Comparison of ENCODE assay signal across 29 cellular contexts in genomic region chr21:45279446-45280177, GRCh38. TPM values are rescaled to one million over a fixed set of nuclear protein-coding genes. Genes with fewer than 3 reads are reported as not detected.
DNase-seq lines count a peak whose midpoint lies in the region; ATAC-seq, FAIRE-seq and TF ChIP-seq lines count a peak whose summit lies in the region.
"Had no signal": no experiment of that assay in that cellular context is flagged by ENCODE, and none has a peak within 500 bp of the region (broad histone marks: within the 10 kb centered on the region; RNA-seq: fewer than 3 reads in every experiment).

No MANE protein-coding gene starts in this region.

- H3K14ac ChIP-seq in IMR-90 (replicated peaks; ENCODE audit: low read depth, low read length), result no peak overlapping the region

- H3K23ac ChIP-seq in IMR-90 (ENCODE audit: low read depth, low read length), result no peak overlapping the region

- H3K27me3 Mint-ChIP-seq in T-helper 2 cell treated with Interferon-gamma antibody and Interleukin-4, amounts not matched to agents 5 μg/mL and 100 μg/mL, for 36 hours (ENCODE audit: low read depth), result no peaks in the 10 kb centered on the region
- H3K27me3 Mint-ChIP-seq: activated naive CD8-positive, alpha-beta T cell; B cell; CD8-positive, alpha-beta memory T cell; central memory CD8-positive, alpha-beta T cell; memory B cell had no signal

- no peak for FAIRE-seq in kidney (lab: Jason Lieb, UNC)
- FAIRE-seq: A204.1, GM19239 had no signal

- TF ChIP-seq CTCF in IMR-90 (conservative IDR thresholded peaks at IDR 0.05; ENCODE audit: low read depth, low read length), result no peak
- no peak for TF ChIP-seq CTCF in kidney (IDR thresholded peaks at IDR 0.05; ENCODE audit: borderline replicate concordance, extremely low read depth, insufficient read depth)
- TF ChIP-seq CTCF in spleen (IDR thresholded peaks at IDR 0.05 in 8 of 11, conservative IDR thresholded peaks at IDR 0.05 in 3 of 11), result no peak
- TF ChIP-seq CTCF in body of pancreas (IDR thresholded peaks at IDR 0.05), result no peak

- H3K9me3 ChIP-seq in IMR-90 (ENCODE audit: control insufficient read depth, insufficient read depth, low read length) (no peaks in the 10 kb centered on the region), kidney (ENCODE audit: control insufficient read depth in 1 of 2, low read length in 2 of 2) (no peaks in the 10 kb centered on the region), spleen (no peaks in the 10 kb centered on the region), body of pancreas (no peaks in the 10 kb centered on the region)
- H3K9me3 ChIP-seq: right atrium auricular region, upper lobe of right lung had no signal

- peaks cover 82% of the 10 kb centered on the region for H4K20me1 ChIP-seq in IMR-90 (ENCODE audit: insufficient read depth, low read length)

- H2BK120ac ChIP-seq in IMR-90 (ENCODE audit: low read depth, low read length), result no peak overlapping the region

- H3K36me3 Mint-ChIP-seq in T-helper 2 cell treated with Interferon-gamma antibody and Interleukin-4, amounts not matched to agents 5 μg/mL and 100 μg/mL, for 36 hours (ENCODE audit: low read depth), result peaks cover 13% of the 10 kb centered on the region

- dilution Hi-C loops in IMR-90 (cut with HindIII; ENCODE audit: low sequenced_read_pairs, unreplicated experiment), result no loop called here

- TF ChIP-seq POLR2A in IMR-90 (IDR thresholded peaks at IDR 0.05; ENCODE audit: low read depth, low read length) (no peak), spleen (IDR thresholded peaks at IDR 0.05) (no peak), body of pancreas (IDR thresholded peaks at IDR 0.05) (no peak)

- H3K27me3 ChIP-seq in IMR-90 (ENCODE audit: control insufficient read depth, insufficient read depth, low read length) (no peaks in the 10 kb centered on the region), spleen (replicated peaks in 1 of 7) (no peaks in the 10 kb centered on the region), body of pancreas (no peaks in the 10 kb centered on the region)
- H3K27me3 ChIP-seq: dorsolateral prefrontal cortex, right atrium auricular region, upper lobe of right lung had no signal

- no peak overlapping the region for H3K9ac ChIP-seq in IMR-90 (ENCODE audit: low read depth, low read length)
- H3K9ac ChIP-seq in kidney (ENCODE audit: low read length in 2 of 2), result no peak overlapping the region

- WGBS in IMR-90 (ENCODE audit: extremely low coverage in 2 of 2, insufficient read length in 1 of 2), 2 experiments, result 96% methylated on average over 12 of the region's 25 CpGs; no CpG with 5 or more reads in 1 of the 2 experiments
- 90 to 94% (median 93%) methylated on average over 25 of the region's 25 CpGs for WGBS in spleen, 5 donors
- WGBS in body of pancreas, 2 donors, result 85 to 88% methylated on average over 24 to 25 of the region's 25 CpGs

- H3K36me3 ChIP-seq in IMR-90 (ENCODE audit: control insufficient read depth, insufficient read depth, low read length), result peaks cover 87% of the 10 kb centered on the region
- H3K36me3 ChIP-seq in kidney (ENCODE audit: control insufficient read depth in 1 of 2, insufficient read depth in 2 of 2, low read length in 2 of 2), result peaks cover 43 to 57% of the 10 kb centered on the region in 2 donors
- peaks cover 0 to 100% (median 91%) of the 10 kb centered on the region in 6 donors for H3K36me3 ChIP-seq in spleen
- H3K36me3 ChIP-seq in body of pancreas (replicated peaks in 1 of 2; ENCODE audit: insufficient read depth in 1 of 2, low read depth in 2 of 2), result peaks cover 11 to 28% of the 10 kb centered on the region in 2 donors

- no peak overlapping the region for H4K5ac ChIP-seq in IMR-90 (ENCODE audit: low read depth, low read length)

- POLR2A ChIA-PET in IMR-90 (lab: Charles Lee; ENCODE audit: unreplicated experiment), result no interaction called here

- no peak overlapping the region for H3K4me2 ChIP-seq in IMR-90 (ENCODE audit: low read depth, low read length)

- no peak overlapping the region for H2AK5ac ChIP-seq in IMR-90 (ENCODE audit: low read depth, low read length)

- in situ Hi-C loops in IMR-90 (cut with MboI; ENCODE audit: low sequenced_read_pairs), result loop anchor here (10.0 kb wide), 1 partner anchor 135 kb away; no protein-coding TSS in a partner anchor

- H4K91ac ChIP-seq in IMR-90 (ENCODE audit: insufficient read depth, low read depth, low read length), result no peak overlapping the region

- no peak overlapping the region for H2AFZ ChIP-seq in IMR-90 (replicated peaks; ENCODE audit: low read length, poor library complexity)

- no peak overlapping the region for H3K27ac ChIP-seq in IMR-90 (ENCODE audit: insufficient read depth, low read length)
- H3K27ac ChIP-seq in kidney (ENCODE audit: low read depth in 2 of 2, low read length in 2 of 2), result no peak overlapping the region
- no peak overlapping the region for H3K27ac ChIP-seq in spleen
- no peak overlapping the region for H3K27ac ChIP-seq in body of pancreas
- H3K27ac ChIP-seq: dorsolateral prefrontal cortex, right atrium auricular region, upper lobe of right lung had no signal

- H3K18ac ChIP-seq in IMR-90 (ENCODE audit: low read depth, low read length), result no peak overlapping the region

- ATAC-seq in IMR-90 (ENCODE audit: low read depth) (no peak), body of pancreas (no peak)
- ATAC-seq: activated T-cell treated with anti-CD3 and anti-CD28 coated beads, Interleukin-2, amount 50 U/mL, for 72 hours; HCT116; SK-N-SH treated with all-trans-retinoic acid at 6 μM for 48 hours; upper lobe of right lung had no signal

- no peak overlapping the region for H3K56ac ChIP-seq in IMR-90 (ENCODE audit: extremely low read depth, insufficient read depth, low read length)

- peak overlapping the region; percentile 13 for H2AK9ac ChIP-seq in IMR-90 (replicated peaks; ENCODE audit: low read depth, low read length, poor library complexity)

- no peak overlapping the region for H2BK20ac ChIP-seq in IMR-90 (ENCODE audit: low read depth, low read length)

- no peak overlapping the region for H3K4ac ChIP-seq in IMR-90 (ENCODE audit: low read depth, low read length)

- TF ChIP-seq RAD21 in IMR-90 (IDR thresholded peaks at IDR 0.05; ENCODE audit: low read length), result no peak

- H3K4me3 Mint-ChIP-seq in T-helper 2 cell treated with Interferon-gamma antibody and Interleukin-4, amounts not matched to agents 5 μg/mL and 100 μg/mL, for 36 hours, result no peak overlapping the region
- H3K4me3 Mint-ChIP-seq: activated naive CD8-positive, alpha-beta T cell; activated T-cell treated with anti-CD3 and anti-CD28 coated beads, Interleukin-2, amount 50 U/mL, for 72 hours; B cell; central memory CD8-positive, alpha-beta T cell; memory B cell had no signal

- H3K9me3 Mint-ChIP-seq in T-helper 2 cell treated with Interferon-gamma antibody and Interleukin-4, amounts not matched to agents 5 μg/mL and 100 μg/mL, for 36 hours, result no peaks in the 10 kb centered on the region
- H3K9me3 Mint-ChIP-seq: activated T-cell treated with anti-CD3 and anti-CD28 coated beads, Interleukin-2, amount 50 U/mL, for 72 hours; CD8-positive, alpha-beta memory T cell; central memory CD8-positive, alpha-beta T cell; memory B cell had no signal

- intact Hi-C loops in IMR-90 (cut with micrococcal nuclease), result loop anchor here (5.0 kb wide), 1 partner anchor 337 kb away; the partner anchor contains the start of gene SLX9
- intact Hi-C loops in kidney (cut with DNase I), result no loop called here
- intact Hi-C loops in spleen (cut with DNase I; ENCODE audit: low total_unique reads), result no loop called here
- intact Hi-C loops in body of pancreas (cut with DNase I), result loop anchor here (10.0 kb wide), 1 partner anchor 265 kb away; the partner anchor contains the start of gene SLC19A1

- no peaks in the 10 kb centered on the region for H3K9me1 ChIP-seq in IMR-90 (ENCODE audit: insufficient read depth, low read length)

- H3K4me1 Mint-ChIP-seq in T-helper 2 cell treated with Interferon-gamma antibody and Interleukin-4, amounts not matched to agents 5 μg/mL and 100 μg/mL, for 36 hours (ENCODE audit: low read depth), result no peaks in the 10 kb centered on the region
- H3K4me1 Mint-ChIP-seq: B cell; central memory CD8-positive, alpha-beta T cell; memory B cell had no signal

- H4K8ac ChIP-seq in IMR-90 (ENCODE audit: low read depth in 2 of 2, low read length in 2 of 2), result no peak overlapping the region

- DNase-seq in activated CD8-positive, alpha-beta memory T cell treated with anti-CD3 and anti-CD28 coated beads, Interleukin-2, amount 50 U/mL, for 48 hours, result peak; percentile 25
- DNase-seq in activated CD8-positive, alpha-beta memory T cell treated with anti-CD3 and anti-CD28 coated beads, Interleukin-2, amount 50 U/mL, for 4 hours, result no peak
- DNase-seq in IMR-90, result no peak
- peak; percentile 48 for DNase-seq in kidney
- peak; percentile 41 for DNase-seq in spleen
- DNase-seq in body of pancreas, result no peak
- no peak for DNase-seq in T-helper 2 cell treated with Interferon-gamma antibody and Interleukin-4, amounts not matched to agents 5 μg/mL and 100 μg/mL, for 36 hours (ENCODE audit: low spot score)
- no peak for DNase-seq in stimulated activated CD4-positive, alpha-beta T cell treated with anti-CD3 and anti-CD28 coated beads, Interleukin-1b, Interleukin-23, amount 100 ng/mL, for 48 hours
- DNase-seq: activated CD4-positive, alpha-beta T cell treated with anti-CD3 and anti-CD28 coated beads, Interleukin-2, amount 50 U/mL, for 48 hours; activated T-cell treated with anti-CD3 and anti-CD28 coated beads, Interleukin-2, amount 50 U/mL, for 72 hours; aorta; CD8-positive, alpha-beta memory T cell; glutamatergic neuron; NCI-H1417; NCI-H2081; NCI-H226; NCI-H748 treated with DMSO at 0.1 percent for 48 hours; RPMI8226 had no signal

- peaks cover 14 to 87% of the 10 kb centered on the region in 2 experiments for H3K79me1 ChIP-seq in IMR-90 (ENCODE audit: low read depth in 1 of 2, low read length in 2 of 2)

- H2BK5ac ChIP-seq in IMR-90 (ENCODE audit: low read depth, low read length, poor library complexity, severe bottlenecking), result no peak overlapping the region

- H3K4me1 ChIP-seq in IMR-90 (ENCODE audit: control insufficient read depth, insufficient read depth, low read length) (no peaks in the 10 kb centered on the region), kidney (ENCODE audit: control insufficient read depth in 1 of 2, insufficient read depth in 1 of 2, low read depth in 1 of 2, low read length in 2 of 2) (no peaks in the 10 kb centered on the region), spleen (peaks cover 0 to 2% (median 0%) of the 10 kb centered on the region in 6 donors), body of pancreas (no peaks in the 10 kb centered on the region)
- H3K4me1 ChIP-seq: right atrium auricular region, upper lobe of right lung had no signal

- no peak overlapping the region for H3K27ac Mint-ChIP-seq in T-helper 2 cell treated with Interferon-gamma antibody and Interleukin-4, amounts not matched to agents 5 μg/mL and 100 μg/mL, for 36 hours
- H3K27ac Mint-ChIP-seq: activated naive CD8-positive, alpha-beta T cell; activated T-cell treated with anti-CD3 and anti-CD28 coated beads, Interleukin-2, amount 50 U/mL, for 72 hours; B cell had no signal

- H3K4me3 ChIP-seq in IMR-90 (ENCODE audit: insufficient read depth, low read depth, low read length), result no peak overlapping the region
- H3K4me3 ChIP-seq in kidney (ENCODE audit: low read length in 2 of 2), result no peak overlapping the region
- H3K4me3 ChIP-seq in spleen, result no peak overlapping the region
- H3K4me3 ChIP-seq in body of pancreas, result no peak overlapping the region
- H3K4me3 ChIP-seq: dorsolateral prefrontal cortex, right atrium auricular region, upper lobe of right lung had no signal

- CTCF ChIA-PET in IMR-90 (lab: Yijun Ruan, JAX), result no interaction called here

- H2BK15ac ChIP-seq in IMR-90 (ENCODE audit: low read depth, low read length), result no peak overlapping the region

- BruUV-seq in IMR-90 (replicated peaks; lab: Mats Ljungman, UMichigan), result no TSS peak

RNA-seq across cellular contexts. Expression of gene POFUT2, which starts 8.1 kb away (rescaled TPM):
- total RNA-seq in IMR-90 (2012; rRNA removed), result 18.8 and 23.9 TPM in 2 replicates
- 58.5 and 59.3 TPM in 2 replicates for polyA plus RNA-seq in IMR-90 (2012; rRNA removed)
- 46.5 and 53.6 TPM in 2 replicates for polyA plus RNA-seq in IMR-90 (2012; cell fraction: cytosol; rRNA removed)
- 236 and 251 TPM in 2 replicates for polyA plus RNA-seq in IMR-90 (2012; cell fraction: nucleus; rRNA removed; ENCODE audit: low replicate concordance)
- 30.2 TPM for total RNA-seq in kidney
- polyA plus RNA-seq in kidney (ENCODE audit: insufficient read depth, low read depth, low replicate concordance), result 18.3 TPM
- 10 to 100 TPM; 24.1 to 37.0 (median 28.8) TPM for total RNA-seq in spleen
- polyA plus RNA-seq in spleen, result 10 to 100 TPM; 10.5 to 23.2 (median 19.3) TPM
- 10 to 100 TPM; 16.3 to 46.1 TPM for total RNA-seq in body of pancreas

Comparison
In these comparisons a context has a peak if more than half of its experiments do, and no peak if none do; other contexts are left out.
1. DNase-seq: peak in activated CD8-positive, alpha-beta memory T cell treated with anti-CD3 and anti-CD28 coated beads, Interleukin-2, amount 50 U/mL, for 48 hours (single experiment), kidney (single experiment) and spleen (single experiment); none in activated CD8-positive, alpha-beta memory T cell treated with anti-CD3 and anti-CD28 coated beads, Interleukin-2, amount 50 U/mL, for 4 hours (single experiment), IMR-90 (single experiment), body of pancreas (0 of 4), T-helper 2 cell treated with Interferon-gamma antibody and Interleukin-4, amounts not matched to agents 5 μg/mL and 100 μg/mL, for 36 hours (single experiment) and stimulated activated CD4-positive, alpha-beta T cell treated with anti-CD3 and anti-CD28 coated beads, Interleukin-1b, Interleukin-23, amount 100 ng/mL, for 48 hours (single experiment).
2. intact Hi-C loops: an anchor here in IMR-90 (5.0 kb wide) and body of pancreas (10.0 kb wide); none called in kidney and spleen.